Comparison of ENCODE assay signal across 19 cellular contexts in the genomic region with DNA sequence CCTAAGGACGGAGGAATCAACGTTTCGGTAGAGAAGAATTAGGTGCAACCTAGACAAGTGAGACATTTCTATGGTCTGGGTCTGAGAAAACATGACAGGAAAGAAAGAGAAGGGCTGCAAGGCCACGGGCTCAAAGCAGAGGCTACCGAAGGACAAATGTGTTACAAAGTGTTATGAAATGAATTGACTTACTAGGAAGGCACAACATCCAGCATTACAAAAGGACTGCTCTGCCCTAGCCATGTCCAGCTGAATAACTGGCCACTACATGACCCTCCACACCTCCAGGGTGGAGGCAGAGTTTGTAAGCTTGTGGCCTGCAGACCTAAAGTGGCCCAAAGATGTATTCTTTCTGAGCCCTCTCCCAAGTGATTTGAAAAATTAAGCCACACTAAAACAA.
DNase-seq lines count a peak whose midpoint lies in the region; ATAC-seq, FAIRE-seq and TF ChIP-seq lines count a peak whose summit lies in the region.
"Had no signal": no experiment of that assay in that cellular context is flagged by ENCODE, and none has a peak within 500 bp of the region (broad histone marks: within the 10 kb centered on the region; RNA-seq: fewer than 3 reads in every experiment).

No MANE protein-coding gene starts in this region.

- H3K27me3 ChIP-seq in GM23338 (ENCODE audit: insufficient read depth), result no peaks in the 10 kb centered on the region
- H3K27me3 ChIP-seq in astrocyte (ENCODE audit: insufficient read depth, low read length), result no peaks in the 10 kb centered on the region
- H3K27me3 ChIP-seq in keratinocyte (ENCODE audit: control insufficient read depth, extremely low read depth, insufficient read depth, low read length), result no peaks in the 10 kb centered on the region
- H3K27me3 ChIP-seq in skeletal muscle tissue (ENCODE audit: control insufficient read depth in 3 of 3, insufficient read depth in 3 of 3, low read length in 3 of 3), result no peaks in the 10 kb centered on the region
- H3K27me3 ChIP-seq: BLaER1, Peyer's patch had no signal

- H3K9me3 Mint-ChIP-seq in GM23338 (no peaks in the 10 kb centered on the region), astrocyte (ENCODE audit: unreplicated experiment) (no peaks in the 10 kb centered on the region)
- H3K9me3 Mint-ChIP-seq: CD4-positive, alpha-beta T cell had no signal

- H3K27me3 Mint-ChIP-seq in GM23338 (ENCODE audit: insufficient read depth, low read depth, poor library complexity), result no peaks in the 10 kb centered on the region
- H3K27me3 Mint-ChIP-seq in astrocyte (ENCODE audit: low read depth, unreplicated experiment), result no peaks in the 10 kb centered on the region

- H3K4me3 Mint-ChIP-seq in GM23338 (no peak overlapping the region), astrocyte (ENCODE audit: unreplicated experiment) (no peak overlapping the region)
- H3K4me3 Mint-ChIP-seq: CD4-positive, alpha-beta T cell had no signal

- H3K4me1 ChIP-seq in GM23338 (ENCODE audit: insufficient read depth) (no peaks in the 10 kb centered on the region), astrocyte (ENCODE audit: insufficient read depth, low read length) (no peaks in the 10 kb centered on the region), keratinocyte (ENCODE audit: control insufficient read depth, extremely low read depth, insufficient read depth, low read length) (peaks cover 13% of the 10 kb centered on the region), skeletal muscle tissue (ENCODE audit: control insufficient read depth in 3 of 3, insufficient read depth in 3 of 3, low read length in 3 of 3) (peaks cover 18 to 29% (median 19%) of the 10 kb centered on the region in 3 donors)
- H3K4me1 ChIP-seq: HAP-1, Peyer's patch had no signal

- DNase-seq in GM23338 (ENCODE audit: low spot score) (no peak), astrocyte (ENCODE audit: low read depth) (no peak), keratinocyte (ENCODE audit: low read depth, low spot score) (no peak), substantia nigra (lab: John Stamatoyannopoulos, UW) (no peak), dedifferentiated amniotic fluid mesenchymal stem cell (ENCODE audit: extremely low spot score) (no peak), HCEC 1CT (no peak)
- DNase-seq: CD4-positive, alpha-beta T cell; COR-L47; DMS79 treated with DMSO at 0.1 percent for 48 hours; NCI-H1105; NCI-H2029; NCI-H510A treated with DMSO at 0.1 percent for 48 hours; NCI-H774; NK-92 treated with Interleukin-12 subunit alpha and Interleukin-12 subunit beta, amount 100 ng/mL, for 24 hours; Peyer's patch had no signal

- no peak overlapping the region for H3K9ac ChIP-seq in astrocyte (ENCODE audit: low read length)
- no peak overlapping the region for H3K9ac ChIP-seq in keratinocyte (ENCODE audit: control insufficient read depth, extremely low read depth, insufficient read depth, low read length)
- no peak overlapping the region for H3K9ac ChIP-seq in skeletal muscle tissue (ENCODE audit: low read depth in 1 of 3, low read length in 3 of 3)
- H3K9ac ChIP-seq: BLaER1 had no signal

- H3K4me2 ChIP-seq in GM23338 (no peak overlapping the region), astrocyte (ENCODE audit: low read length) (peak overlapping the region; percentile 7), keratinocyte (ENCODE audit: control insufficient read depth, extremely low read depth, insufficient read depth, low read depth, low read length) (peak overlapping the region; percentile 29)
- H3K4me2 ChIP-seq: BLaER1 had no signal

- H3K27ac Mint-ChIP-seq in GM23338, result no peak overlapping the region
- H3K27ac Mint-ChIP-seq in astrocyte (ENCODE audit: unreplicated experiment), result no peak overlapping the region
- H3K27ac Mint-ChIP-seq: CD4-positive, alpha-beta T cell had no signal

- no peaks in the 10 kb centered on the region for H3K9me3 ChIP-seq in astrocyte (ENCODE audit: insufficient read depth, low read depth, low read length)
- no peaks in the 10 kb centered on the region for H3K9me3 ChIP-seq in keratinocyte (ENCODE audit: control insufficient read depth, low read depth, low read length)
- H3K9me3 ChIP-seq in skeletal muscle tissue (ENCODE audit: control insufficient read depth in 3 of 3, low read length in 3 of 3), result no peaks in the 10 kb centered on the region
- H3K9me3 ChIP-seq: BLaER1, HAP-1, Peyer's patch had no signal

- H3K36me3 ChIP-seq in GM23338 (ENCODE audit: insufficient read depth) (no peaks in the 10 kb centered on the region), astrocyte (ENCODE audit: insufficient read depth, low read length) (no peaks in the 10 kb centered on the region), keratinocyte (ENCODE audit: control insufficient read depth in 2 of 2, extremely low read depth in 1 of 2, insufficient read depth in 2 of 2, low read length in 2 of 2) (no peaks in the 10 kb centered on the region), skeletal muscle tissue (ENCODE audit: control insufficient read depth in 3 of 3, insufficient read depth in 3 of 3, low read length in 3 of 3) (no peaks in the 10 kb centered on the region)
- H3K36me3 ChIP-seq: BLaER1, HAP-1, Peyer's patch had no signal

- FAIRE-seq in astrocyte (lab: Jason Lieb, UNC) (no peak), keratinocyte (lab: Jason Lieb, UNC) (no peak)
- FAIRE-seq: GM12878 had no signal

- H4K20me1 ChIP-seq in GM23338 (replicated peaks; ENCODE audit: insufficient read depth), result no peaks in the 10 kb centered on the region
- H4K20me1 ChIP-seq in astrocyte (ENCODE audit: insufficient read depth, low read length), result no peaks in the 10 kb centered on the region
- no peaks in the 10 kb centered on the region for H4K20me1 ChIP-seq in keratinocyte (ENCODE audit: control insufficient read depth, extremely low read depth, insufficient read depth, low read length)
- H4K20me1 ChIP-seq: BLaER1 had no signal

- H3K27ac ChIP-seq in GM23338 (ENCODE audit: low read depth), result no peak overlapping the region
- peak overlapping the region; percentile 40 for H3K27ac ChIP-seq in astrocyte (ENCODE audit: low read depth, low read length)
- no peak overlapping the region for H3K27ac ChIP-seq in keratinocyte (ENCODE audit: control insufficient read depth, insufficient read depth, low read length)
- peak overlapping the region; percentile 49 for H3K27ac ChIP-seq in skeletal muscle tissue (ENCODE audit: low read depth, low read length)
- H3K27ac ChIP-seq in substantia nigra (ENCODE audit: low read depth, low read length, poor library complexity, severe bottlenecking), result no peak overlapping the region
- H3K27ac ChIP-seq: BLaER1, Peyer's patch had no signal

- no peaks in the 10 kb centered on the region for H3F3A ChIP-seq in GM23338 (replicated peaks; ENCODE audit: low read depth)

- H3K4me1 Mint-ChIP-seq in GM23338, result no peaks in the 10 kb centered on the region
- H3K4me1 Mint-ChIP-seq in astrocyte (ENCODE audit: low read depth, unreplicated experiment), result peaks cover 6% of the 10 kb centered on the region

- H3K4me3 ChIP-seq in GM23338, result no peak overlapping the region
- no peak overlapping the region for H3K4me3 ChIP-seq in astrocyte (ENCODE audit: insufficient read depth, low read depth, low read length)
- H3K4me3 ChIP-seq in keratinocyte (ENCODE audit: control insufficient read depth in 2 of 3, extremely low read depth in 1 of 3, insufficient read depth in 2 of 3, low read depth in 1 of 3, low read length in 3 of 3), result no peak overlapping the region
- H3K4me3 ChIP-seq in skeletal muscle tissue (ENCODE audit: low read length in 3 of 3), result no peak overlapping the region
- H3K4me3 ChIP-seq: BLaER1, GM12878, HAP-1, Peyer's patch had no signal

- no peak for ATAC-seq in GM23338
- ATAC-seq: GM12878 had no signal

- H3K36me3 Mint-ChIP-seq in GM23338 (ENCODE audit: low read depth) (no peaks in the 10 kb centered on the region), astrocyte (ENCODE audit: low read depth, unreplicated experiment) (no peaks in the 10 kb centered on the region)

- no peaks in the 10 kb centered on the region for H3K79me2 ChIP-seq in GM23338 (replicated peaks; ENCODE audit: insufficient read depth)
- no peaks in the 10 kb centered on the region for H3K79me2 ChIP-seq in astrocyte (ENCODE audit: insufficient read depth, low read length)
- no peaks in the 10 kb centered on the region for H3K79me2 ChIP-seq in keratinocyte (ENCODE audit: control insufficient read depth, insufficient read depth, low read length)

- H3K9me1 ChIP-seq in keratinocyte (ENCODE audit: control insufficient read depth, extremely low read depth, insufficient read depth, low read length), result no peaks in the 10 kb centered on the region

- peaks cover 14% of the 10 kb centered on the region for H3K9me2 ChIP-seq in GM23338 (ENCODE audit: insufficient read depth)

- TF ChIP-seq CTCF in GM23338 (conservative IDR thresholded peaks at IDR 0.05; ENCODE audit: low read depth in 2 of 2), result no peak
- no peak for TF ChIP-seq CTCF in astrocyte (IDR thresholded peaks at IDR 0.05; ENCODE audit: insufficient read depth, low read depth, low read length)
- TF ChIP-seq CTCF in keratinocyte (optimal IDR thresholded peaks at IDR 0.05 in 1 of 3, IDR thresholded peaks at IDR 0.05 in 1 of 3, conservative IDR thresholded peaks at IDR 0.05 in 1 of 3; ENCODE audit: extremely low read depth in 1 of 3, insufficient read depth in 2 of 3, low read length in 3 of 3), result no peak

- dilution Hi-C loops in keratinocyte (cut with MboI; ENCODE audit: extremely low pct_ligation_motif_present, low sequenced_read_pairs), result no loop called here

- H2AFZ ChIP-seq in GM23338 (0 out of 2 replicates have a peak overlapping the region, but pooled peaks have one; percentile 47), astrocyte (ENCODE audit: low read depth, low read length) (no peak overlapping the region), keratinocyte (ENCODE audit: control insufficient read depth, low read length) (no peak overlapping the region)

TF ChIP-seq in GM23338, 12 proteins besides CTCF, POLR2A, EP300 and RAD21 (continues in another document):
- TF ChIP-seq EZH2phosphoT487 (IDR thresholded peaks at IDR 0.05; ENCODE audit: unreplicated experiment) (no peak), POLR2AphosphoS5 (IDR thresholded peaks at IDR 0.05; ENCODE audit: low read depth) (no peak)

Comparison
In these comparisons a context has a peak if more than half of its experiments do, and no peak if none do; other contexts are left out.
1. H3K27ac ChIP-seq: peak in astrocyte (single experiment) and skeletal muscle tissue (single experiment); none in GM23338 (single experiment), keratinocyte (single experiment) and substantia nigra (single experiment).